In the genomic region with DNA sequence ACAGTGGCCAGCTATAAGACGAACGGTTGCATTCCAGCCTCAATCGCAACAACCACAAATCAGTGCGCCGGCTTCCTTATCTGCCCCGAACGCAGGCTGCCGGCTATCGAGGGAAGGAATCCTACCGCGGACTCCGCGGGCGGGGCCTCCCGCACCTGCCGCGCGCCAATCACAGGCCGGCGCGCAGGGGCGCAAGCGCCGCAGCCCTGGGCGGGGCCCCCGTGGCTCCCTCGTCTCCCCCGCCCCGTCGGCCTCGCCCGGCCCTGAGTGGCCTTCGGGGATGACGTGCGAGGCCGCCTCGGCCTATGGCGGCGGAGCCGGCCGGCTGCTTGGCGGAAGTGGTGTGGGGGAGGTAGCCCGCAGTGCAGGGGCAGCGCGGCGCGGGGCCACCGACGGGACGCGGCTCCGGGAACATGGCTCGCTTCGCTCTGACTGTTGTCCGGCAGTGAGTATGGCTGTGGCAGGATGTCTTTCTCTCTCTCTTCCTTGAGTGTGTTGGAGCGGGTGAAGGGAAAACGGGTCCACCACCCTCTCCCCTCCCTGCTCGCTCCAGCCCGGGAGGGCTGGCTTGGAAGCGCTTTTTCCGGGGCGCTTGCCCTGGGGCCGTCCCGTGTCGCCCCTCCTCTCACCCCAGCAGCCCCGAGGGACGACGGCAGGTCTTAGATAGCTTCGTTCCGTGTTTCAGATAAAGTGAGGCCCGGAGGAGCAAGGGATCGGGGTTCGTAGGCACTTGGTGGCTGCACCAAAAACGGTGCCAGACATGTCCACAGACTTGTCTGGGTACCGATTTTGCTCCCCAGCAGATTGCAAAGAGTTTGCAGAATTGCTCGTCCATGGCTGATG, we compare ENCODE assay signal across 8 cellular contexts. TPM values are rescaled to one million over a fixed set of nuclear protein-coding genes. Genes with fewer than 3 reads are reported as not detected.
DNase-seq lines count a peak whose midpoint lies in the region; ATAC-seq and TF ChIP-seq lines count a peak whose summit lies in the region.

A gene with protein sequence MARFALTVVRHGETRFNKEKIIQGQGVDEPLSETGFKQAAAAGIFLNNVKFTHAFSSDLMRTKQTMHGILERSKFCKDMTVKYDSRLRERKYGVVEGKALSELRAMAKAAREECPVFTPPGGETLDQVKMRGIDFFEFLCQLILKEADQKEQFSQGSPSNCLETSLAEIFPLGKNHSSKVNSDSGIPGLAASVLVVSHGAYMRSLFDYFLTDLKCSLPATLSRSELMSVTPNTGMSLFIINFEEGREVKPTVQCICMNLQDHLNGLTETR (plus strand): TSS at position 355 of the 843 bp plus-strand sequence. CDS start 59 bp downstream, at position 414.

- DNase-seq in NCI-H2029 (lab: John Stamatoyannopoulos, UW) = peak; percentile 89
- DNase-seq in T-helper 22 cell (ENCODE audit: low read depth) = peak; percentile 88
- peak; percentile 77 for DNase-seq in astrocyte of the cerebellum (ENCODE audit: low read depth)
- DNase-seq in hepatic stellate cell (ENCODE audit: low spot score) = peak; percentile 98
- peak; percentile 96 to 97 for DNase-seq in aorta

- in situ Hi-C loops in astrocyte of the cerebellum (cut with HindIII; ENCODE audit: low sequenced_read_pairs) = no loop called here

- no peaks in the 10 kb centered on the region for H3K9me3 ChIP-seq in aorta (ENCODE audit: control insufficient read depth, low read length)

- ATAC-seq in GM18508 (IDR thresholded peaks at IDR 0.05; ENCODE audit: insufficient read depth, unreplicated experiment) = peak; percentile 71
- peak; percentile 97 for ATAC-seq in HG02981 (IDR thresholded peaks at IDR 0.05; ENCODE audit: unreplicated experiment)
- ATAC-seq in aorta (ENCODE audit: low FRiP score) = peak; percentile 100

- no peaks in the 10 kb centered on the region for H3K36me3 ChIP-seq in rectal smooth muscle tissue (ENCODE audit: control insufficient read depth, insufficient read depth, low read length)
- H3K36me3 ChIP-seq in aorta (ENCODE audit: control insufficient read depth in 1 of 2, insufficient read depth in 2 of 2, low read length in 1 of 2) = no peaks in the 10 kb centered on the region

- intact Hi-C loops in aorta (cut with DNase I) = no loop called here

- no peak for TF ChIP-seq CTCF in astrocyte of the cerebellum (IDR thresholded peaks at IDR 0.05; ENCODE audit: low read depth, low read length, missing control alignments)

- peak within 1 kb of the TSS; percentile 77 for H3K9ac ChIP-seq in rectal smooth muscle tissue (ENCODE audit: low read length)

- H3K4me1 ChIP-seq in rectal smooth muscle tissue (ENCODE audit: control insufficient read depth, insufficient read depth, low read length) = peaks cover 6% of the 10 kb centered on the region
- no peaks in the 10 kb centered on the region for H3K4me1 ChIP-seq in aorta (ENCODE audit: control insufficient read depth in 1 of 2, insufficient read depth in 2 of 2, low read length in 2 of 2)

- 0% methylated on average over 64 to 76 of the region's 76 CpGs for WGBS in aorta, 2 donors

- H3K27ac ChIP-seq in rectal smooth muscle tissue (ENCODE audit: low read depth, low read length) (peak within 1 kb of the TSS; percentile 95), aorta (ENCODE audit: low read depth in 1 of 2, low read length in 2 of 2) (peak within 1 kb of the TSS; percentile 81 to 88)

- H3K4me3 ChIP-seq in astrocyte of the cerebellum (ENCODE audit: low read depth, low read length) (peak within 1 kb of the TSS; percentile 94), rectal smooth muscle tissue (ENCODE audit: low read length) (peak within 1 kb of the TSS; percentile 93), aorta (ENCODE audit: low read length in 2 of 2) (peak within 1 kb of the TSS; percentile 78 to 95)

- H3K27me3 ChIP-seq in rectal smooth muscle tissue (ENCODE audit: control insufficient read depth, insufficient read depth, low read length) (no peaks in the 10 kb centered on the region), aorta (ENCODE audit: control insufficient read depth in 1 of 2, insufficient read depth in 2 of 2, low read length in 1 of 2) (no peaks in the 10 kb centered on the region)

RNA-seq across cellular contexts. Expression of the gene that starts here (rescaled TPM):
- 10 to 100 TPM in 1 of 2 donors, 1 to 10 TPM in 1; 7.2 to 10.5 TPM for total RNA-seq in aorta
- 1 to 10 TPM; 2.9 to 4.6 TPM for polyA plus RNA-seq in aorta

Comparison
In these comparisons a context has a peak if more than half of its experiments do, and no peak if none do; other contexts are left out.
1. Peak in every context shown above with its lines: DNase-seq, ATAC-seq, H3K4me3 ChIP-seq and H3K27ac ChIP-seq.